1 cellular context compared by ENCODE assay signal in the genomic region with DNA sequence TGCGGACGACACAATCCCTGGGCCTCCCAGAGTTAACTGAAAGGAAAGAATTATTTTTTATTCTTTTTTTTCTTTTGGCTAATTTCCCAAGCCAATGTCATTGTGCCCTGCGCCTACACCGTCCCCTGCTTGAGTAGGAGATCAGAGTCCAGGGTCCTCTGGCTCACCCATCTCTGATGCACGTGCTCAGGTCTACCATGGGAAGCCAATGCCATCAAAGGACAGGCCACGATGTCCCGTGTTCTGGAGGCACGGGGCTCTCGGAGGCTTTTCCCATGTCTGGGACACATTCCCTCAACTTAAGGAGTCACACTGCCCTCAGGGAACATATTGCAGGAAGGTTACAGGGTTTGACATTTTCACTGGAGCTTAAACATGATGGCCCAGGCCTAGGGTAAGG.
TF ChIP-seq lines count a peak whose summit lies in the region.

No MANE protein-coding gene starts in this region.

TF ChIP-seq in HepG2, 621 proteins besides CTCF, POLR2A, EP300 and RAD21 (continued from another document):
- TF ChIP-seq, protein P1, sequence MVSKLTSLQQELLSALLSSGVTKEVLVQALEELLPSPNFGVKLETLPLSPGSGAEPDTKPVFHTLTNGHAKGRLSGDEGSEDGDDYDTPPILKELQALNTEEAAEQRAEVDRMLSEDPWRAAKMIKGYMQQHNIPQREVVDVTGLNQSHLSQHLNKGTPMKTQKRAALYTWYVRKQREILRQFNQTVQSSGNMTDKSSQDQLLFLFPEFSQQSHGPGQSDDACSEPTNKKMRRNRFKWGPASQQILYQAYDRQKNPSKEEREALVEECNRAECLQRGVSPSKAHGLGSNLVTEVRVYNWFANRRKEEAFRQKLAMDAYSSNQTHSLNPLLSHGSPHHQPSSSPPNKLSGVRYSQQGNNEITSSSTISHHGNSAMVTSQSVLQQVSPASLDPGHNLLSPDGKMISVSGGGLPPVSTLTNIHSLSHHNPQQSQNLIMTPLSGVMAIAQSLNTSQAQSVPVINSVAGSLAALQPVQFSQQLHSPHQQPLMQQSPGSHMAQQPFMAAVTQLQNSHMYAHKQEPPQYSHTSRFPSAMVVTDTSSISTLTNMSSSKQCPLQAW (CRISPR knock-in tag; IDR thresholded peaks at IDR 0.05) = 0 out of 2 replicates have a peak, but pooled peaks have one; percentile 36
- TF ChIP-seq, protein P2, sequence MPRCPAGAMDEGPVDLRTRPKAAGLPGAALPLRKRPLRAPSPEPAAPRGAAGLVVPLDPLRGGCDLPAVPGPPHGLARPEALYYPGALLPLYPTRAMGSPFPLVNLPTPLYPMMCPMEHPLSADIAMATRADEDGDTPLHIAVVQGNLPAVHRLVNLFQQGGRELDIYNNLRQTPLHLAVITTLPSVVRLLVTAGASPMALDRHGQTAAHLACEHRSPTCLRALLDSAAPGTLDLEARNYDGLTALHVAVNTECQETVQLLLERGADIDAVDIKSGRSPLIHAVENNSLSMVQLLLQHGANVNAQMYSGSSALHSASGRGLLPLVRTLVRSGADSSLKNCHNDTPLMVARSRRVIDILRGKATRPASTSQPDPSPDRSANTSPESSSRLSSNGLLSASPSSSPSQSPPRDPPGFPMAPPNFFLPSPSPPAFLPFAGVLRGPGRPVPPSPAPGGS (CRISPR knock-in tag; IDR thresholded peaks at IDR 0.05) = no peak
- TF ChIP-seq NFIC (IDR thresholded peaks at IDR 0.05; ENCODE audit: low read length) (no peak), RFXANK (CRISPR knock-in tag; IDR thresholded peaks at IDR 0.05) (no peak), POLR2G (IDR thresholded peaks at IDR 0.05; ENCODE audit: low read depth, low read length) (no peak), ZNF879 (CRISPR knock-in tag; IDR thresholded peaks at IDR 0.05) (no peak), MTA1 (CRISPR knock-in tag; IDR thresholded peaks at IDR 0.05; ENCODE audit: borderline replicate concordance) (no peak), HDAC2 (CRISPR knock-in tag; IDR thresholded peaks at IDR 0.05) (no peak), NFKB2 (CRISPR knock-in tag; IDR thresholded peaks at IDR 0.05; ENCODE audit: borderline replicate concordance) (0 out of 2 replicates have a peak, but pooled peaks have one; percentile 45), ZNF20 (CRISPR knock-in tag; IDR thresholded peaks at IDR 0.05) (no peak), THAP11 (CRISPR knock-in tag; IDR thresholded peaks at IDR 0.05) (peak; percentile 53; the same call in 1 of the 2 replicates), MYC (CRISPR knock-in tag; IDR thresholded peaks at IDR 0.05; ENCODE audit: borderline replicate concordance) (peak; percentile 52; the same call in 1 of the 2 replicates)
- TF ChIP-seq, protein P3, sequence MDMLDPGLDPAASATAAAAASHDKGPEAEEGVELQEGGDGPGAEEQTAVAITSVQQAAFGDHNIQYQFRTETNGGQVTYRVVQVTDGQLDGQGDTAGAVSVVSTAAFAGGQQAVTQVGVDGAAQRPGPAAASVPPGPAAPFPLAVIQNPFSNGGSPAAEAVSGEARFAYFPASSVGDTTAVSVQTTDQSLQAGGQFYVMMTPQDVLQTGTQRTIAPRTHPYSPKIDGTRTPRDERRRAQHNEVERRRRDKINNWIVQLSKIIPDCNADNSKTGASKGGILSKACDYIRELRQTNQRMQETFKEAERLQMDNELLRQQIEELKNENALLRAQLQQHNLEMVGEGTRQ (IDR thresholded peaks at IDR 0.05; ENCODE audit: low read depth, low read length) = no peak
- TF ChIP-seq, protein P3 (CRISPR knock-in tag; IDR thresholded peaks at IDR 0.05; ENCODE audit: borderline replicate concordance) = 0 out of 2 replicates have a peak, but pooled peaks have one; percentile 9
- TF ChIP-seq, protein P4, sequence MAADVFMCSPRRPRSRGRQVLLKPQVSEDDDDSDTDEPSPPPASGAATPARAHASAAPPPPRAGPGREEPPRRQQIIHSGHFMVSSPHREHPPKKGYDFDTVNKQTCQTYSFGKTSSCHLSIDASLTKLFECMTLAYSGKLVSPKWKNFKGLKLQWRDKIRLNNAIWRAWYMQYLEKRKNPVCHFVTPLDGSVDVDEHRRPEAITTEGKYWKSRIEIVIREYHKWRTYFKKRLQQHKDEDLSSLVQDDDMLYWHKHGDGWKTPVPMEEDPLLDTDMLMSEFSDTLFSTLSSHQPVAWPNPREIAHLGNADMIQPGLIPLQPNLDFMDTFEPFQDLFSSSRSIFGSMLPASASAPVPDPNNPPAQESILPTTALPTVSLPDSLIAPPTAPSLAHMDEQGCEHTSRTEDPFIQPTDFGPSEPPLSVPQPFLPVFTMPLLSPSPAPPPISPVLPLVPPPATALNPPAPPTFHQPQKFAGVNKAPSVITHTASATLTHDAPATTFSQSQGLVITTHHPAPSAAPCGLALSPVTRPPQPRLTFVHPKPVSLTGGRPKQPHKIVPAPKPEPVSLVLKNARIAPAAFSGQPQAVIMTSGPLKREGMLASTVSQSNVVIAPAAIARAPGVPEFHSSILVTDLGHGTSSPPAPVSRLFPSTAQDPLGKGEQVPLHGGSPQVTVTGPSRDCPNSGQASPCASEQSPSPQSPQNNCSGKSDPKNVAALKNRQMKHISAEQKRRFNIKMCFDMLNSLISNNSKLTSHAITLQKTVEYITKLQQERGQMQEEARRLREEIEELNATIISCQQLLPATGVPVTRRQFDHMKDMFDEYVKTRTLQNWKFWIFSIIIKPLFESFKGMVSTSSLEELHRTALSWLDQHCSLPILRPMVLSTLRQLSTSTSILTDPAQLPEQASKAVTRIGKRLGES (CRISPR knock-in tag; IDR thresholded peaks at IDR 0.05; ENCODE audit: borderline replicate concordance) = 0 out of 2 replicates have a peak, but pooled peaks have one; percentile 64
- TF ChIP-seq, protein P5, sequence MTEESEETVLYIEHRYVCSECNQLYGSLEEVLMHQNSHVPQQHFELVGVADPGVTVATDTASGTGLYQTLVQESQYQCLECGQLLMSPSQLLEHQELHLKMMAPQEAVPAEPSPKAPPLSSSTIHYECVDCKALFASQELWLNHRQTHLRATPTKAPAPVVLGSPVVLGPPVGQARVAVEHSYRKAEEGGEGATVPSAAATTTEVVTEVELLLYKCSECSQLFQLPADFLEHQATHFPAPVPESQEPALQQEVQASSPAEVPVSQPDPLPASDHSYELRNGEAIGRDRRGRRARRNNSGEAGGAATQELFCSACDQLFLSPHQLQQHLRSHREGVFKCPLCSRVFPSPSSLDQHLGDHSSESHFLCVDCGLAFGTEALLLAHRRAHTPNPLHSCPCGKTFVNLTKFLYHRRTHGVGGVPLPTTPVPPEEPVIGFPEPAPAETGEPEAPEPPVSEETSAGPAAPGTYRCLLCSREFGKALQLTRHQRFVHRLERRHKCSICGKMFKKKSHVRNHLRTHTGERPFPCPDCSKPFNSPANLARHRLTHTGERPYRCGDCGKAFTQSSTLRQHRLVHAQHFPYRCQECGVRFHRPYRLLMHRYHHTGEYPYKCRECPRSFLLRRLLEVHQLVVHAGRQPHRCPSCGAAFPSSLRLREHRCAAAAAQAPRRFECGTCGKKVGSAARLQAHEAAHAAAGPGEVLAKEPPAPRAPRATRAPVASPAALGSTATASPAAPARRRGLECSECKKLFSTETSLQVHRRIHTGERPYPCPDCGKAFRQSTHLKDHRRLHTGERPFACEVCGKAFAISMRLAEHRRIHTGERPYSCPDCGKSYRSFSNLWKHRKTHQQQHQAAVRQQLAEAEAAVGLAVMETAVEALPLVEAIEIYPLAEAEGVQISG (CRISPR knock-in tag; IDR thresholded peaks at IDR 0.05) = peak; percentile 39; the same call in 1 of the 2 replicates
